In the genomic region with DNA sequence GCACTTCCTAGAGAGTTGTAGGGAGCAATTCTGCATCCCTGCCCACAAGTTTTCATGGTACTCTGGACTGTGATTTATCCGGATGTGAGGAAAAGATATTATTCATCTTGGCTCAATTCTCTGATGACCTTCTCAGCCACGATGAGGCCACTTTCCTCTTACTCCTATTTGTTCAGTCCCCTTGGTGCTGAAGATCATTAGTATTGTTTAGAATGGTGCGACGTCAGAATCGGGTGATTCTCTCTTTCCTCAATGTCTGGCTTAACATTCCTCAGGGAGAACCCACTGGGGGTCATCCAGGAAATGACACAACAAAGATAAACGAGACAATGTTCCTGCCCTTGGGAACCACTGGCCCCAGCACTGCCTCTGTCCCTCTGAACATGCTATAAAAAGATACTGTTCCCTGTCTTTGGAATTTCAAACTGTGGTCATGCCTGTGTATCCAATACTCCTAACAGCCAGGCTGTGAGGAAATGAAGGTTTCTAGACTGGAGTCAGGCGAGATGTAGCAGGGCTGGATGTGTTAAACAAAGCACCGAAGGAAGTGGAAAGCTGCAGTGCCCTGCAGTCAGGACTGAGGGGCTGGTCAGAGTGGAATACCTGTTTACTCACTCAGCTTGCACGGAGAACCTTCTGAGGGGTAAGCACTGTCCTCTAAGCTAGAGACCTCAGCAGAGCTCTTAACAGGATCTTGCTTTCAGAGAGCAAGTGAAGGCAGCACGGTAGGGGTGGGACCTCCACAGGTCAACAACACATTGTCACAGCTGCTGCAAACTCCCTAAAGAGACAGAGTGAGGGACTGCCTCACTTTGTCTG, we compare ENCODE assay signal across 12 cellular contexts. TPM values are rescaled to one million over a fixed set of nuclear protein-coding genes. Genes with fewer than 3 reads are reported as not detected.
DNase-seq lines count a peak whose midpoint lies in the region; ATAC-seq and TF ChIP-seq lines count a peak whose summit lies in the region.
"Had no signal": no experiment of that assay in that cellular context is flagged by ENCODE, and none has a peak within 500 bp of the region (broad histone marks: within the 10 kb centered on the region; RNA-seq: fewer than 3 reads in every experiment).

No MANE protein-coding gene starts in this region.

- ATAC-seq in HG02678 (IDR thresholded peaks at IDR 0.05; ENCODE audit: unreplicated experiment) (no peak), GM21528 (IDR thresholded peaks at IDR 0.05; ENCODE audit: low FRiP score, unreplicated experiment) (no peak)

- no peaks in the 10 kb centered on the region for H3K9me3 ChIP-seq in smooth muscle cell (replicated peaks; ENCODE audit: low read depth)

- peak overlapping the region; percentile 17 for H2AFZ ChIP-seq in smooth muscle cell (ENCODE audit: low read depth)

- H3K36me3 ChIP-seq in smooth muscle cell (ENCODE audit: low read depth): no peaks in the 10 kb centered on the region

- 15% methylated on average over 10 of the region's 10 CpGs for WGBS in smooth muscle cell (ENCODE audit: low lambda C conversion rate)

- no peak overlapping the region for H3K4me3 ChIP-seq in astrocyte of the cerebellum (ENCODE audit: low read depth, low read length)
- no peak overlapping the region for H3K4me3 ChIP-seq in smooth muscle cell

- no peaks in the 10 kb centered on the region for H4K20me1 ChIP-seq in smooth muscle cell (ENCODE audit: low read depth)

- H3K4me3 Mint-ChIP-seq in HFFc6: peak overlapping the region; percentile 79
- H3K4me3 Mint-ChIP-seq in activated T-helper 1 cell treated with anti-CD3 and anti-CD28 coated beads, Interleukin-12 subunit alpha, Interleukin-12 subunit beta, Interleukin-2, Interleukin-4 antibody, amounts not matched to agents 30 ng/mL and 10 ng/mL and 1 ng/mL, durations not matched to agents 14 hours and 24 hours and 36 hours: no peak overlapping the region
- H3K4me3 Mint-ChIP-seq: memory B cell had no signal

- no peaks in the 10 kb centered on the region for H3K79me2 ChIP-seq in smooth muscle cell (ENCODE audit: low read depth)

- intact Hi-C loops in activated T-helper 1 cell treated with anti-CD3 and anti-CD28 coated beads, Interleukin-12 subunit alpha, Interleukin-12 subunit beta, Interleukin-2, Interleukin-4 antibody, amounts not matched to agents 30 ng/mL and 10 ng/mL and 1 ng/mL, durations not matched to agents 14 hours and 24 hours and 36 hours (cut with micrococcal nuclease): no loop called here

- peak overlapping the region; percentile 70 for H3K4me2 ChIP-seq in smooth muscle cell

- DNase-seq in HFFc6 (peak; percentile 75), astrocyte of the cerebellum (ENCODE audit: low read depth) (peak; percentile 31), hepatic stellate cell (ENCODE audit: low spot score) (peak; percentile 80), smooth muscle cell (lab: John Stamatoyannopoulos, UW; ENCODE audit: unreplicated experiment) (no peak), NCI-H187 treated with DMSO at 0.1 percent for 48 hours (lab: John Stamatoyannopoulos, UW) (no peak)
- no peak for DNase-seq in activated T-helper 1 cell treated with anti-CD3 and anti-CD28 coated beads, Interleukin-12 subunit alpha, Interleukin-12 subunit beta, Interleukin-2, Interleukin-4 antibody, amounts not matched to agents 30 ng/mL and 10 ng/mL and 1 ng/mL, durations not matched to agents 14 hours and 24 hours and 36 hours (ENCODE audit: low spot score)
- DNase-seq: NCI-H774 had no signal

- H3K4me1 ChIP-seq in smooth muscle cell (ENCODE audit: low read depth): peaks cover 12% of the 10 kb centered on the region

- peaks cover 28% of the 10 kb centered on the region for H3K4me1 Mint-ChIP-seq in HFFc6 (ENCODE audit: low read depth)
- no peaks in the 10 kb centered on the region for H3K4me1 Mint-ChIP-seq in activated T-helper 1 cell treated with anti-CD3 and anti-CD28 coated beads, Interleukin-12 subunit alpha, Interleukin-12 subunit beta, Interleukin-2, Interleukin-4 antibody, amounts not matched to agents 30 ng/mL and 10 ng/mL and 1 ng/mL, durations not matched to agents 14 hours and 24 hours and 36 hours (ENCODE audit: low read depth)
- H3K4me1 Mint-ChIP-seq: memory B cell had no signal

- peak overlapping the region; percentile 78 for H3K27ac ChIP-seq in smooth muscle cell (ENCODE audit: low read depth)
- H3K27ac ChIP-seq: epithelial cell of prostate had no signal

- no peaks in the 10 kb centered on the region; the same call in 1 of the 2 replicates for H3K27me3 Mint-ChIP-seq in HFFc6 (ENCODE audit: insufficient read depth)
- H3K27me3 Mint-ChIP-seq in activated T-helper 1 cell treated with anti-CD3 and anti-CD28 coated beads, Interleukin-12 subunit alpha, Interleukin-12 subunit beta, Interleukin-2, Interleukin-4 antibody, amounts not matched to agents 30 ng/mL and 10 ng/mL and 1 ng/mL, durations not matched to agents 14 hours and 24 hours and 36 hours (ENCODE audit: insufficient read depth): peaks cover 4% of the 10 kb centered on the region

- peaks cover 3% of the 10 kb centered on the region for H3F3A ChIP-seq in smooth muscle cell (ENCODE audit: low read depth)

- in situ Hi-C loops in astrocyte of the cerebellum (cut with HindIII; ENCODE audit: low sequenced_read_pairs): no loop called here

- H3K36me3 Mint-ChIP-seq in HFFc6 (ENCODE audit: low read depth): peaks cover 22% of the 10 kb centered on the region
- H3K36me3 Mint-ChIP-seq in activated T-helper 1 cell treated with anti-CD3 and anti-CD28 coated beads, Interleukin-12 subunit alpha, Interleukin-12 subunit beta, Interleukin-2, Interleukin-4 antibody, amounts not matched to agents 30 ng/mL and 10 ng/mL and 1 ng/mL, durations not matched to agents 14 hours and 24 hours and 36 hours (ENCODE audit: low read depth): no peaks in the 10 kb centered on the region
- H3K36me3 Mint-ChIP-seq: memory B cell had no signal

- TF ChIP-seq CTCF in HFFc6 (IDR thresholded peaks at IDR 0.05) (no peak), astrocyte of the cerebellum (IDR thresholded peaks at IDR 0.05; ENCODE audit: low read depth, low read length, missing control alignments) (no peak), smooth muscle cell (IDR thresholded peaks at IDR 0.05; ENCODE audit: borderline replicate concordance, insufficient read depth, poor library complexity, severe bottlenecking) (no peak)

- H3K9me3 Mint-ChIP-seq in HFFc6: peaks cover 20% of the 10 kb centered on the region
- peaks cover 6% of the 10 kb centered on the region for H3K9me3 Mint-ChIP-seq in activated T-helper 1 cell treated with anti-CD3 and anti-CD28 coated beads, Interleukin-12 subunit alpha, Interleukin-12 subunit beta, Interleukin-2, Interleukin-4 antibody, amounts not matched to agents 30 ng/mL and 10 ng/mL and 1 ng/mL, durations not matched to agents 14 hours and 24 hours and 36 hours

- H3K9ac ChIP-seq in smooth muscle cell (ENCODE audit: low read depth): peak overlapping the region; percentile 57

- peak overlapping the region; percentile 92 for H3K27ac Mint-ChIP-seq in HFFc6
- no peak overlapping the region for H3K27ac Mint-ChIP-seq in activated T-helper 1 cell treated with anti-CD3 and anti-CD28 coated beads, Interleukin-12 subunit alpha, Interleukin-12 subunit beta, Interleukin-2, Interleukin-4 antibody, amounts not matched to agents 30 ng/mL and 10 ng/mL and 1 ng/mL, durations not matched to agents 14 hours and 24 hours and 36 hours
- H3K27ac Mint-ChIP-seq: memory B cell had no signal

- H3K27me3 ChIP-seq in smooth muscle cell (ENCODE audit: low read depth): no peaks in the 10 kb centered on the region

RNA-seq across cellular contexts. Expression of a gene that starts 12.9 kb away (rescaled TPM):
- total RNA-seq in HFFc6 (2021; fragmentation: NEBNext Ultra II Directional; extraction: Animal tissue kit (Norgen Biotek cat#: 25700)): 10 to 100 TPM; 40.2 to 46.1 (median 41.9) TPM
- total RNA-seq in smooth muscle cell: 10.4 and 10.6 TPM in 2 replicates
- polyA plus RNA-seq in smooth muscle cell: 9.4 and 10.4 TPM in 2 replicates
- 0.32 and 0.62 TPM in 2 replicates for total RNA-seq in activated T-helper 1 cell treated with anti-CD3 and anti-CD28 coated beads, Interleukin-12 subunit alpha, Interleukin-12 subunit beta, Interleukin-2, Interleukin-4 antibody, amounts not matched to agents 30 ng/mL and 10 ng/mL and 1 ng/mL, durations not matched to agents 14 hours and 24 hours and 36 hours
- total RNA-seq: G401 had no signal

Comparison
In these comparisons a context has a peak if more than half of its experiments do, and no peak if none do; other contexts are left out.
1. DNase-seq: peak in HFFc6 (single experiment), astrocyte of the cerebellum (single experiment) and hepatic stellate cell (single experiment); none in smooth muscle cell (single experiment), NCI-H187 treated with DMSO at 0.1 percent for 48 hours (single experiment) and activated T-helper 1 cell treated with anti-CD3 and anti-CD28 coated beads, Interleukin-12 subunit alpha, Interleukin-12 subunit beta, Interleukin-2, Interleukin-4 antibody, amounts not matched to agents 30 ng/mL and 10 ng/mL and 1 ng/mL, durations not matched to agents 14 hours and 24 hours and 36 hours (single experiment).